In the genomic region with DNA sequence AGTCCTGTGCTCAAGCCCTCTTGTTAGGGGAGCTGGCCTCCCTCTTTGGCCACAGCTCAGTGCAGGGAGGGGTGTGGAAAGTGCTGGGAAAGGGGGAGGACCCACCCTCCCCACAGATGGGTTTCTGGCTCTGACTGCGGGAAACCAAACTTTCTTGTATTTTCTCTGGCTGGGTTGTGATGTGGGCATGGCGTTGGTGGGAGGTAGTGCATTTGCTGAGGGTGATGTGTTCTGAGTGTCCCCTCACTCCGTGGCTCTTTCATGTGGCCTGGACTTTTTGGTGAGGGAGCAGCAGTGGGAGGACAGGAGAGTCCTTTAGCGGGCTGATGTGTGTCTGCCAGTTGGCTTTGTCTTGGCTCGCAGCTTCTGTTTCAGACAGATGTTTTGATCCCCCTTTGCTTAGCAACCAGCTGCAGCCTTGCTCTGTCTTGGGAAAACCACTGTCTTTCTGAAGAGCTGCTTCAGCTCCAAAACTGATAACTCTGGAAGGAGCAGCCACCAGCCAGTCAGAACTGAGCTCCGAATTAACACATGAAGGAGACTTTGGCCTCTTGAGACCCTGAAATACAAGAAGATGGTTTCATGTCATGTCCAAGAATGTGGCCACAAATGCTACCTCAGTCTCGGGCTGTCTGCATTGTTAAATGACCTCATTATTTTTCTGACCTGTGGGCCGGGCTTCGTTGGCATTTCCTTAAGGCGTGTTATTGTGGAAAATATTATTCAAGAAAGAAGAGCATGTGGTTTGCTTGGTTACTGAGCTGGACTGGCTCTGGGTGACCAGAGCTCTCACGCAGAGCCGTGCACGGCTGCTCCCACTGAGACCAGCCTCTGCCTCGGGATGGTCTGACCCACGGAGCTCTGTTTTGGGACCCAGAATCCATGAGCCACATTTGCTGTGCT, we compare ENCODE assay signal across 8 cellular contexts. TPM values are rescaled to one million over a fixed set of nuclear protein-coding genes. Genes with fewer than 3 reads are reported as not detected.
A peak's percentile ranks its signal among the peaks of the same experiment; 100 is the strongest.
DNase-seq lines count a peak whose midpoint lies in the region; ATAC-seq and TF ChIP-seq lines count a peak whose summit lies in the region.

No MANE protein-coding gene starts in this region.

- no peaks in the 10 kb centered on the region for H3K9me2 ChIP-seq in PC-3 (replicated peaks; ENCODE audit: low read length)

- peaks cover 0 to 11% (median 5%) of the 10 kb centered on the region in 11 experiments; a peak in 3 of 22 replicates for H3K9me3 ChIP-seq in BLaER1 treated with 17β-estradiol and CSF1 and Interleukin-3, amounts not matched to agents 10 nM and 100 nM (replicated peaks in 1 of 11)
- H3K9me3 ChIP-seq in PC-3 (ENCODE audit: low read length) (no peaks in the 10 kb centered on the region), mucosa of descending colon (no peaks in the 10 kb centered on the region)

- H3K9me3 Mint-ChIP-seq in type B pancreatic cell = peaks cover 6% of the 10 kb centered on the region

- H3K4me2 ChIP-seq in BLaER1 treated with 17β-estradiol and CSF1 and Interleukin-3, amounts not matched to agents 10 nM and 100 nM = peak overlapping the region; percentile 56 to 82 (median 65)
- peak overlapping the region; percentile 59 for H3K4me2 ChIP-seq in PC-3 (ENCODE audit: low read length)

- peaks cover 24 to 33% (median 30%) of the 10 kb centered on the region in 10 experiments for H3K4me1 ChIP-seq in BLaER1 treated with 17β-estradiol and CSF1 and Interleukin-3, amounts not matched to agents 10 nM and 100 nM
- H3K4me1 ChIP-seq in PC-3 (ENCODE audit: insufficient read depth, low read length) (peaks cover 33% of the 10 kb centered on the region), mucosa of descending colon (ENCODE audit: low read depth) (peaks cover 36% of the 10 kb centered on the region)

- intact Hi-C loops in PC-3 (cut with micrococcal nuclease) (no loop called here), mucosa of descending colon (cut with DNase I, micrococcal nuclease) (no loop called here)

- H3K4me1 Mint-ChIP-seq in type B pancreatic cell (ENCODE audit: unreplicated experiment) = peaks cover 67% of the 10 kb centered on the region

- no peak for TF ChIP-seq CTCF in PC-3 (conservative IDR thresholded peaks at IDR 0.05; ENCODE audit: low read depth, low read length)
- no peak for TF ChIP-seq CTCF in mucosa of descending colon (IDR thresholded peaks at IDR 0.05)
- no peak for TF ChIP-seq CTCF in type B pancreatic cell (conservative IDR thresholded peaks at IDR 0.05)
- TF ChIP-seq CTCF in GM13976 (IDR thresholded peaks at IDR 0.05; ENCODE audit: borderline replicate concordance, control extremely low read depth, extremely low read depth, insufficient read depth, missing control alignments) = no peak

- H3K79me2 ChIP-seq in PC-3 (ENCODE audit: low read length) = peaks cover 67% of the 10 kb centered on the region

- no peaks in the 10 kb centered on the region for H3K36me3 ChIP-seq in BLaER1 treated with 17β-estradiol and CSF1 and Interleukin-3, amounts not matched to agents 10 nM and 100 nM
- H3K36me3 ChIP-seq in PC-3 (ENCODE audit: low read depth, low read length) (no peaks in the 10 kb centered on the region), mucosa of descending colon (ENCODE audit: low read depth) (no peaks in the 10 kb centered on the region)

- DNase-seq in PC-3 (no peak), dermis blood vessel endothelial cell (peak; percentile 96), mucosa of descending colon (peak in 2 of 3 donors; percentile 54 to 62), type B pancreatic cell (ENCODE audit: extremely low spot score, unreplicated experiment) (no peak), GM19240 (ENCODE audit: insufficient read length, low spot score) (no peak), GM13976 (ENCODE audit: low spot score) (no peak)

- H3F3A ChIP-seq in PC-3 (ENCODE audit: low read length, unreplicated experiment) = no peaks in the 10 kb centered on the region

- peak overlapping the region in 3 of 11 experiments; percentile 1 to 11 (median 7); a peak in 3 of 22 replicates for H3K27ac ChIP-seq in BLaER1 treated with 17β-estradiol and CSF1 and Interleukin-3, amounts not matched to agents 10 nM and 100 nM
- peak overlapping the region; percentile 84 for H3K27ac ChIP-seq in PC-3 (ENCODE audit: low read length)

- H3K4me3 ChIP-seq in BLaER1 treated with 17β-estradiol and CSF1 and Interleukin-3, amounts not matched to agents 10 nM and 100 nM = no peak overlapping the region
- H3K4me3 ChIP-seq in PC-3 (ENCODE audit: low read length) = no peak overlapping the region
- H3K4me3 ChIP-seq in mucosa of descending colon = no peak overlapping the region

- no peaks in the 10 kb centered on the region for H3K27me3 Mint-ChIP-seq in type B pancreatic cell

- POLR2A ChIA-PET in PC-3 (lab: Charles Lee; ENCODE audit: unreplicated experiment) = no interaction called here

- H3K4me3 Mint-ChIP-seq in type B pancreatic cell = peak overlapping the region; percentile 77

- CTCF ChIA-PET in PC-3 (lab: Charles Lee) = no interaction called here

- ATAC-seq in PC-3 (peak; percentile 10; the same call in 1 of the 2 replicates), mucosa of descending colon (peak; percentile 61), GM18907 (IDR thresholded peaks at IDR 0.05; ENCODE audit: unreplicated experiment) (no peak)

- in situ Hi-C loops in GM13976 (cut with MboI; ENCODE audit: low sequenced_read_pairs, unreplicated experiment) = no loop called here

- peaks cover 0 to 12% (median 0%) of the 10 kb centered on the region in 11 experiments; a peak in 2 of 22 replicates for H4K20me1 ChIP-seq in BLaER1 treated with 17β-estradiol and CSF1 and Interleukin-3, amounts not matched to agents 10 nM and 100 nM
- H4K20me1 ChIP-seq in PC-3 (ENCODE audit: low read length) = no peaks in the 10 kb centered on the region

- peak overlapping the region; percentile 87 for H3K27ac Mint-ChIP-seq in type B pancreatic cell

- peaks cover 0 to 5% (median 0%) of the 10 kb centered on the region in 11 experiments; a peak in 1 of 22 replicates for H3K27me3 ChIP-seq in BLaER1 treated with 17β-estradiol and CSF1 and Interleukin-3, amounts not matched to agents 10 nM and 100 nM
- H3K27me3 ChIP-seq in PC-3 (ENCODE audit: low read length) = no peaks in the 10 kb centered on the region

- H2AFZ ChIP-seq in PC-3 (ENCODE audit: low read length) = no peak overlapping the region

- no TSS peak for BruUV-seq in PC-3 (replicated peaks; lab: Mats Ljungman, UMichigan)

- peak overlapping the region in 2 of 11 experiments; percentile 16 to 35; a peak in 3 of 22 replicates for H3K9ac ChIP-seq in BLaER1 treated with 17β-estradiol and CSF1 and Interleukin-3, amounts not matched to agents 10 nM and 100 nM
- peak overlapping the region; percentile 47 for H3K9ac ChIP-seq in PC-3 (ENCODE audit: low read length)

- H3K36me3 Mint-ChIP-seq in type B pancreatic cell = peaks cover 10% of the 10 kb centered on the region

RNA-seq across cellular contexts. Expression of gene SYNJ2, which starts 21.5 kb away (rescaled TPM):
- total RNA-seq in PC-3 (2014; rRNA removed) = 21.5 and 24.9 TPM in 2 replicates
- 29.6 and 34.7 TPM in 2 replicates for total RNA-seq in dermis blood vessel endothelial cell
- 10 to 100 TPM; 28.3 to 45.9 (median 39.6) TPM for total RNA-seq in mucosa of descending colon
- 17.0 and 31.2 TPM in 2 replicates for total RNA-seq in type B pancreatic cell (ENCODE audit: low replicate concordance)

Comparison
In these comparisons a context has a peak if more than half of its experiments do, and no peak if none do; other contexts are left out.
1. DNase-seq: peak in dermis blood vessel endothelial cell (single experiment) and mucosa of descending colon (2 of 3); none in PC-3 (single experiment), type B pancreatic cell (single experiment), GM19240 (single experiment) and GM13976 (single experiment).